In genomic region chr1:32972814-32973428, GRCh38 we compare ENCODE assay signal across 8 cellular contexts. TPM values are rescaled to one million over a fixed set of nuclear protein-coding genes. Genes with fewer than 3 reads are reported as not detected.
DNase-seq lines count a peak whose midpoint lies in the region; ATAC-seq, FAIRE-seq and TF ChIP-seq lines count a peak whose summit lies in the region.

No MANE protein-coding gene starts in this region.

- H3K4me3 ChIP-seq in AG10803 (ENCODE audit: low read length) (peak overlapping the region; percentile 60), SK-N-MC (peak overlapping the region; percentile 75), esophagus squamous epithelium (peak overlapping the region; percentile 41 to 70 (median 52)), upper lobe of right lung (peak overlapping the region; percentile 60)

- no peak overlapping the region for H3K27ac ChIP-seq in SK-N-MC
- peak overlapping the region in 2 of 4 donors; percentile 14 to 25 for H3K27ac ChIP-seq in esophagus squamous epithelium
- H3K27ac ChIP-seq in upper lobe of right lung: peak overlapping the region; percentile 72

- H3K9me3 ChIP-seq in SK-N-MC (ENCODE audit: low read depth, low read length) (no peaks in the 10 kb centered on the region), esophagus squamous epithelium (no peaks in the 10 kb centered on the region), upper lobe of right lung (no peaks in the 10 kb centered on the region)

- intact Hi-C loops in esophagus squamous epithelium (cut with DNase I) (no loop called here), upper lobe of right lung (cut with DNase I) (no loop called here)

- H3K27me3 ChIP-seq in esophagus squamous epithelium: peaks cover 0 to 19% (median 0%) of the 10 kb centered on the region in 4 donors
- H3K27me3 ChIP-seq in upper lobe of right lung: no peaks in the 10 kb centered on the region

- peak in 1 of 4 donors; percentile 25 for TF ChIP-seq POLR2A in esophagus squamous epithelium (IDR thresholded peaks at IDR 0.05)

- H3K36me3 ChIP-seq in SK-N-MC (ENCODE audit: insufficient read depth, low read length) (no peaks in the 10 kb centered on the region), esophagus squamous epithelium (no peaks in the 10 kb centered on the region), upper lobe of right lung (no peaks in the 10 kb centered on the region)

- H3K9ac ChIP-seq in SK-N-MC (ENCODE audit: insufficient read length): no peak overlapping the region

- peak; percentile 86 for FAIRE-seq in HTR-8/SVneo (lab: Jason Lieb, UNC)

- H3K4me1 ChIP-seq in esophagus squamous epithelium (peaks cover 0 to 10% (median 7%) of the 10 kb centered on the region in 3 donors), upper lobe of right lung (peaks cover 7% of the 10 kb centered on the region)

- TF ChIP-seq CTCF in AG10803 (conservative IDR thresholded peaks at IDR 0.05; ENCODE audit: low read length) (no peak), esophagus squamous epithelium (IDR thresholded peaks at IDR 0.05) (no peak), upper lobe of right lung (IDR thresholded peaks at IDR 0.05) (no peak)

- DNase-seq in AG10803 (ENCODE audit: low read depth) (no peak), HTR-8/SVneo (ENCODE audit: insufficient read length, low spot score) (peak; percentile 28), SK-N-MC (ENCODE audit: low read depth, low spot score) (no peak), esophagus squamous epithelium (lab: John Stamatoyannopoulos, UW) (no peak), mucosa of gallbladder (ENCODE audit: low spot score) (peak; percentile 45), upper lobe of right lung (peak; percentile 90)

- WGBS in esophagus squamous epithelium, 2 donors: 9 to 17% methylated on average over 11 to 18 of the region's 58 CpGs

- peak; percentile 94 for ATAC-seq in upper lobe of right lung
- no peak for ATAC-seq in HG02970 (IDR thresholded peaks at IDR 0.05; ENCODE audit: low FRiP score, unreplicated experiment)
- no peak for ATAC-seq in GM18498 (IDR thresholded peaks at IDR 0.05; ENCODE audit: unreplicated experiment)

RNA-seq across cellular contexts. Expression of gene RNF19B, which starts 8.3 kb away (rescaled TPM):
- total RNA-seq in esophagus squamous epithelium (10 to 100 TPM; 24.2 to 61.6 (median 46.4) TPM), mucosa of gallbladder (31.4 TPM), upper lobe of right lung (34.3 TPM)

Comparison
In these comparisons a context has a peak if more than half of its experiments do, and no peak if none do; other contexts are left out.
1. DNase-seq: peak in HTR-8/SVneo (single experiment), mucosa of gallbladder (single experiment) and upper lobe of right lung (single experiment); none in AG10803 (single experiment), SK-N-MC (single experiment) and esophagus squamous epithelium (single experiment).
2. Peak in every context shown above with its lines, with median percentiles within 50 percentile points of each other: H3K4me3 ChIP-seq.